Comparison of ENCODE assay signal across 10 cellular contexts in the genomic region with DNA sequence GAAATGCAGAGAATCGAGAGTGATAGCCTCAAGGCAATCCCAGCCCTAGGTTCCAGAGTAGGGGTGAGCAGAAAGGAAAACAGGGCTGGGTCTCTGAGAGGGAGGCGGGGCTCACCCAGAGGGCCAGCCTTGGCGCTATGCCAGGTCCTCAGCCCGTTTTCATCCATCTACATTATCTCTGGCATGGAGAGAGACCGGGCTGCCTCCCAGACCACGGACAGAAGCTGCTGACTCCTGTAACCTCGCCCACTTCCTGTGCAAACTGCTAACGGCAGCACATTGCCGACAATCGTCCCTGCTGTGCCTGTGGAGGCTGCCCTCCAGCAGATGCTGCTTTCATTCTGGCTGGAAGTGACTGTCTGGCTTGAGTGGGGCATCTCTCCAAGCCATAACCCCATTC.
DNase-seq lines count a peak whose midpoint lies in the region; ATAC-seq and TF ChIP-seq lines count a peak whose summit lies in the region.
"Had no signal": no experiment of that assay in that cellular context is flagged by ENCODE, and none has a peak within 500 bp of the region (broad histone marks: within the 10 kb centered on the region; RNA-seq: fewer than 3 reads in every experiment).

No MANE protein-coding gene starts in this region.

- TF ChIP-seq RAD21 in Ishikawa (IDR thresholded peaks at IDR 0.05; ENCODE audit: low read depth): no peak

- ATAC-seq in HG03108 (IDR thresholded peaks at IDR 0.05; ENCODE audit: unreplicated experiment) (no peak), GM19324 (IDR thresholded peaks at IDR 0.05; ENCODE audit: low FRiP score, unreplicated experiment) (no peak), GM18907 (IDR thresholded peaks at IDR 0.05; ENCODE audit: unreplicated experiment) (no peak), GM21737 (IDR thresholded peaks at IDR 0.05; ENCODE audit: unreplicated experiment) (no peak)

- peak; percentile 72 for DNase-seq in RPMI7951 (ENCODE audit: low read depth)
- peak; percentile 25 for DNase-seq in activated effector memory CD4-positive, alpha-beta T cell treated with Interleukin-2 at 50 U/mL for 16 hours
- peak; percentile 3 to 14 for DNase-seq in stimulated activated CD4-positive, alpha-beta T cell treated with anti-CD3 and anti-CD28 coated beads, Interleukin-15, amount 100 ng/mL, for 48 hours (ENCODE audit: low read depth in 2 of 2)
- DNase-seq: glutamatergic neuron, NCI-H2107 had no signal

- no peak for TF ChIP-seq EP300 in Ishikawa (IDR thresholded peaks at IDR 0.05; ENCODE audit: borderline replicate concordance)

TF ChIP-seq in Ishikawa, 13 proteins besides CTCF, POLR2A, EP300 and RAD21:
- TF ChIP-seq NFIC (IDR thresholded peaks at IDR 0.05) (peak; percentile 79), YY1 (IDR thresholded peaks at IDR 0.05; ENCODE audit: low read depth) (no peak), ZBTB7A (IDR thresholded peaks at IDR 0.05; ENCODE audit: low read depth) (no peak)
- TF ChIP-seq, protein P1, sequence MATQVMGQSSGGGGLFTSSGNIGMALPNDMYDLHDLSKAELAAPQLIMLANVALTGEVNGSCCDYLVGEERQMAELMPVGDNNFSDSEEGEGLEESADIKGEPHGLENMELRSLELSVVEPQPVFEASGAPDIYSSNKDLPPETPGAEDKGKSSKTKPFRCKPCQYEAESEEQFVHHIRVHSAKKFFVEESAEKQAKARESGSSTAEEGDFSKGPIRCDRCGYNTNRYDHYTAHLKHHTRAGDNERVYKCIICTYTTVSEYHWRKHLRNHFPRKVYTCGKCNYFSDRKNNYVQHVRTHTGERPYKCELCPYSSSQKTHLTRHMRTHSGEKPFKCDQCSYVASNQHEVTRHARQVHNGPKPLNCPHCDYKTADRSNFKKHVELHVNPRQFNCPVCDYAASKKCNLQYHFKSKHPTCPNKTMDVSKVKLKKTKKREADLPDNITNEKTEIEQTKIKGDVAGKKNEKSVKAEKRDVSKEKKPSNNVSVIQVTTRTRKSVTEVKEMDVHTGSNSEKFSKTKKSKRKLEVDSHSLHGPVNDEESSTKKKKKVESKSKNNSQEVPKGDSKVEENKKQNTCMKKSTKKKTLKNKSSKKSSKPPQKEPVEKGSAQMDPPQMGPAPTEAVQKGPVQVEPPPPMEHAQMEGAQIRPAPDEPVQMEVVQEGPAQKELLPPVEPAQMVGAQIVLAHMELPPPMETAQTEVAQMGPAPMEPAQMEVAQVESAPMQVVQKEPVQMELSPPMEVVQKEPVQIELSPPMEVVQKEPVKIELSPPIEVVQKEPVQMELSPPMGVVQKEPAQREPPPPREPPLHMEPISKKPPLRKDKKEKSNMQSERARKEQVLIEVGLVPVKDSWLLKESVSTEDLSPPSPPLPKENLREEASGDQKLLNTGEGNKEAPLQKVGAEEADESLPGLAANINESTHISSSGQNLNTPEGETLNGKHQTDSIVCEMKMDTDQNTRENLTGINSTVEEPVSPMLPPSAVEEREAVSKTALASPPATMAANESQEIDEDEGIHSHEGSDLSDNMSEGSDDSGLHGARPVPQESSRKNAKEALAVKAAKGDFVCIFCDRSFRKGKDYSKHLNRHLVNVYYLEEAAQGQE (IDR thresholded peaks at IDR 0.05; ENCODE audit: low read depth): no peak
- TF ChIP-seq, protein P2, sequence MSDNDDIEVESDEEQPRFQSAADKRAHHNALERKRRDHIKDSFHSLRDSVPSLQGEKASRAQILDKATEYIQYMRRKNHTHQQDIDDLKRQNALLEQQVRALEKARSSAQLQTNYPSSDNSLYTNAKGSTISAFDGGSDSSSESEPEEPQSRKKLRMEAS (IDR thresholded peaks at IDR 0.05): peak; percentile 47; the same call in 1 of the 2 replicates

Comparison
In these comparisons a context has a peak if more than half of its experiments do, and no peak if none do; other contexts are left out.
1. DNase-seq: peak in every context shown above with its lines; median percentile 72 in RPMI7951; 25 in activated effector memory CD4-positive, alpha-beta T cell treated with Interleukin-2 at 50 U/mL for 16 hours; 8 in stimulated activated CD4-positive, alpha-beta T cell treated with anti-CD3 and anti-CD28 coated beads, Interleukin-15, amount 100 ng/mL, for 48 hours.